In the genomic region with DNA sequence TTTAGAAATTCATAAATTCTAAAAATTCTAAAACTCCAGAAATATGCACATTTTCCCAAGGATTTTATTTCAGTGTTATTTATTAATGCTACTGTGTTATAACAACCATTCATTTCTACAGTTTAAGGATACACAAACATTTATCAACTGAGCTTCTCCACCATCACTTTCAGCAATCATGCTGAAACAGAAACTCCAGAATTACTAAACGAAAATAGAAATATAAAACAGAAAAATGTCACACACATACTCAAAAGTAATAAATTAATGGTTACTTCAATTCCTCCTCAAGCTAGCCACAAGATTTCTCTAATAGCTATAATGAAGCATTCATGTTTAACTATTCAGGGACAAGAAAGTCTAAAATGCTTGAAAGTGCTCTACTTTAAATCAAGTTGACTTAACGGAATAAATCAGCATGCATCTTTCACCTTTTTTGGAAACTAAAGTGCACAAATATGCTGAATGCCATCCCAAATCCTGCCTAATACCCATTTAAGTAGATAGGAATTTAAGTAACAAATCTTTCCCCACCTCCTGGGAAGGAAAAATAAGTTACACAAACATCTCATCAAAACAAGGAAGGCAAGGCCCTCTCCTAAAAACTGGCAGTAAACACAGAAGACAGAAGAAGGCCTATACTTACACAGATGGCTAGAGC, we compare ENCODE assay signal across 1 cellular context.
TF ChIP-seq lines count a peak whose summit lies in the region.

No MANE protein-coding gene starts in this region.

TF ChIP-seq in GM23338, 12 proteins besides CTCF, POLR2A, EP300 and RAD21 (continued from another document):
- TF ChIP-seq, protein P1, sequence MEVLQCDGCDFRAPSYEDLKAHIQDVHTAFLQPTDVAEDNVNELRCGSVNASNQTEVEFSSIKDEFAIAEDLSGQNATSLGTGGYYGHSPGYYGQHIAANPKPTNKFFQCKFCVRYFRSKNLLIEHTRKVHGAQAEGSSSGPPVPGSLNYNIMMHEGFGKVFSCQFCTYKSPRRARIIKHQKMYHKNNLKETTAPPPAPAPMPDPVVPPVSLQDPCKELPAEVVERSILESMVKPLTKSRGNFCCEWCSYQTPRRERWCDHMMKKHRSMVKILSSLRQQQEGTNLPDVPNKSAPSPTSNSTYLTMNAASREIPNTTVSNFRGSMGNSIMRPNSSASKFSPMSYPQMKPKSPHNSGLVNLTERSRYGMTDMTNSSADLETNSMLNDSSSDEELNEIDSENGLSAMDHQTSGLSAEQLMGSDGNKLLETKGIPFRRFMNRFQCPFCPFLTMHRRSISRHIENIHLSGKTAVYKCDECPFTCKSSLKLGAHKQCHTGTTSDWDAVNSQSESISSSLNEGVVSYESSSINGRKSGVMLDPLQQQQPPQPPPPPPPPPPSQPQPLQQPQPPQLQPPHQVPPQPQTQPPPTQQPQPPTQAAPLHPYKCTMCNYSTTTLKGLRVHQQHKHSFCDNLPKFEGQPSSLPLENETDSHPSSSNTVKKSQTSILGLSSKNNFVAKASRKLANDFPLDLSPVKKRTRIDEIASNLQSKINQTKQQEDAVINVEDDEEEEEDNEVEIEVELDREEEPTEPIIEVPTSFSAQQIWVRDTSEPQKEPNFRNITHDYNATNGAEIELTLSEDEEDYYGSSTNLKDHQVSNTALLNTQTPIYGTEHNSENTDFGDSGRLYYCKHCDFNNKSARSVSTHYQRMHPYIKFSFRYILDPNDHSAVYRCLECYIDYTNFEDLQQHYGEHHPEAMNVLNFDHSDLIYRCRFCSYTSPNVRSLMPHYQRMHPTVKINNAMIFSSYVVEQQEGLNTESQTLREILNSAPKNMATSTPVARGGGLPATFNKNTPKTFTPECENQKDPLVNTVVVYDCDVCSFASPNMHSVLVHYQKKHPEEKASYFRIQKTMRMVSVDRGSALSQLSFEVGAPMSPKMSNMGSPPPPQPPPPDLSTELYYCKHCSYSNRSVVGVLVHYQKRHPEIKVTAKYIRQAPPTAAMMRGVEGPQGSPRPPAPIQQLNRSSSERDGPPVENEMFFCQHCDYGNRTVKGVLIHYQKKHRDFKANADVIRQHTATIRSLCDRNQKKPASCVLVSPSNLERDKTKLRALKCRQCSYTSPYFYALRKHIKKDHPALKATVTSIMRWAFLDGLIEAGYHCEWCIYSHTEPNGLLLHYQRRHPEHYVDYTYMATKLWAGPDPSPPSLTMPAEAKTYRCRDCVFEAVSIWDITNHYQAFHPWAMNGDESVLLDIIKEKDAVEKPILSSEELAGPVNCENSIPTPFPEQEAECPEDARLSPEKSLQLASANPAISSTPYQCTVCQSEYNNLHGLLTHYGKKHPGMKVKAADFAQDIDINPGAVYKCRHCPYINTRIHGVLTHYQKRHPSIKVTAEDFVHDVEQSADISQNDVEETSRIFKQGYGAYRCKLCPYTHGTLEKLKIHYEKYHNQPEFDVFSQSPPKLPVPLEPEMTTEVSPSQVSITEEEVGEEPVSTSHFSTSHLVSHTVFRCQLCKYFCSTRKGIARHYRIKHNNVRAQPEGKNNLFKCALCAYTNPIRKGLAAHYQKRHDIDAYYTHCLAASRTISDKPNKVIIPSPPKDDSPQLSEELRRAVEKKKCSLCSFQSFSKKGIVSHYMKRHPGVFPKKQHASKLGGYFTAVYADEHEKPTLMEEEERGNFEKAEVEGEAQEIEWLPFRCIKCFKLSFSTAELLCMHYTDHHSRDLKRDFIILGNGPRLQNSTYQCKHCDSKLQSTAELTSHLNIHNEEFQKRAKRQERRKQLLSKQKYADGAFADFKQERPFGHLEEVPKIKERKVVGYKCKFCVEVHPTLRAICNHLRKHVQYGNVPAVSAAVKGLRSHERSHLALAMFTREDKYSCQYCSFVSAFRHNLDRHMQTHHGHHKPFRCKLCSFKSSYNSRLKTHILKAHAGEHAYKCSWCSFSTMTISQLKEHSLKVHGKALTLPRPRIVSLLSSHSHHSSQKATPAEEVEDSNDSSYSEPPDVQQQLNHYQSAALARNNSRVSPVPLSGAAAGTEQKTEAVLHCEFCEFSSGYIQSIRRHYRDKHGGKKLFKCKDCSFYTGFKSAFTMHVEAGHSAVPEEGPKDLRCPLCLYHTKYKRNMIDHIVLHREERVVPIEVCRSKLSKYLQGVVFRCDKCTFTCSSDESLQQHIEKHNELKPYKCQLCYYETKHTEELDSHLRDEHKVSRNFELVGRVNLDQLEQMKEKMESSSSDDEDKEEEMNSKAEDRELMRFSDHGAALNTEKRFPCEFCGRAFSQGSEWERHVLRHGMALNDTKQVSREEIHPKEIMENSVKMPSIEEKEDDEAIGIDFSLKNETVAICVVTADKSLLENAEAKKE (CRISPR knock-in tag; IDR thresholded peaks at IDR 0.05): no peak
- TF ChIP-seq ZNF331 (CRISPR knock-in tag; IDR thresholded peaks at IDR 0.05; ENCODE audit: low read depth) (no peak), ETS1 (IDR thresholded peaks at IDR 0.05) (no peak), CREB1 (CRISPR knock-in tag; IDR thresholded peaks at IDR 0.05; ENCODE audit: low read depth) (no peak), EZH2phosphoT487 (IDR thresholded peaks at IDR 0.05; ENCODE audit: unreplicated experiment) (no peak), STAT1 (IDR thresholded peaks at IDR 0.05; ENCODE audit: unreplicated experiment) (no peak), POLR2AphosphoS5 (IDR thresholded peaks at IDR 0.05; ENCODE audit: low read depth) (no peak)
